Comparison of ENCODE assay signal across 31 cellular contexts in the genomic region with DNA sequence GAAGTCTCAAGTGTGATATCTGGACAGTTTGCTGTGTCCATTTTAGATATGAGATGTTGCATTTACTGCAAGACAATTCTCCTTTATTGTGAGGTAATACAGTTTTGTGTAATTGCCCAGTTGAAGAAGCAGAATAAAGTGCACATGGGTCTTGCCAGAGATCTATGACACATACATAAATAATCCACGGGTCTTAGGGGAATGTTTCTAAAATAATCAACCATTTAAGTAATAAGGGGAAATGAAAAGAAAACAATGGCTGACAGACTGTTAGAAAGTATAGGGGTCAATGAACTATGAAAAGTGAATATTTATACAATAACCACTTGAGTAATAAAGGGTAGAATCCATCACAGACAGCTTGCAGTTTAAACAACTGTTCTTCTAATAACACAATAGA.
DNase-seq lines count a peak whose midpoint lies in the region; ATAC-seq, FAIRE-seq and TF ChIP-seq lines count a peak whose summit lies in the region.
"Had no signal": no experiment of that assay in that cellular context is flagged by ENCODE, and none has a peak within 500 bp of the region (broad histone marks: within the 10 kb centered on the region; RNA-seq: fewer than 3 reads in every experiment).

No MANE protein-coding gene starts in this region.

- no peak for FAIRE-seq in astrocyte (lab: Jason Lieb, UNC)
- FAIRE-seq: HTR-8/SVneo, K562, pancreas, TTC549 had no signal

- H2AFZ ChIP-seq in astrocyte (ENCODE audit: low read depth, low read length) = no peak overlapping the region
- H2AFZ ChIP-seq: hepatocyte had no signal

- no peaks in the 10 kb centered on the region for H3K27me3 Mint-ChIP-seq in astrocyte (ENCODE audit: low read depth, unreplicated experiment)
- no peaks in the 10 kb centered on the region for H3K27me3 Mint-ChIP-seq in activated naive CD4-positive, alpha-beta T cell treated with anti-CD3 and anti-CD28 coated beads, Interleukin-2, amount 10 ng/mL, durations not matched to agents 7 days and 5 days
- H3K27me3 Mint-ChIP-seq: activated T-cell treated with anti-CD3 and anti-CD28 coated beads, Interleukin-2, amount 50 U/mL, for 24 hours; brain; CD4-positive, CD25-positive, alpha-beta regulatory T cell; memory B cell; T-helper 17 cell had no signal

- intact Hi-C loops in heart right ventricle (cut with DNase I) = no loop called here

- H3K36me3 Mint-ChIP-seq in astrocyte (ENCODE audit: low read depth, unreplicated experiment) = no peaks in the 10 kb centered on the region
- H3K36me3 Mint-ChIP-seq in activated naive CD4-positive, alpha-beta T cell treated with anti-CD3 and anti-CD28 coated beads, Interleukin-2, amount 10 ng/mL, durations not matched to agents 7 days and 5 days = no peaks in the 10 kb centered on the region
- H3K36me3 Mint-ChIP-seq: brain; CD4-positive, CD25-positive, alpha-beta regulatory T cell; memory B cell had no signal

- H3K9me3 Mint-ChIP-seq in astrocyte (ENCODE audit: unreplicated experiment) = no peaks in the 10 kb centered on the region
- peaks cover 9% of the 10 kb centered on the region for H3K9me3 Mint-ChIP-seq in activated naive CD4-positive, alpha-beta T cell treated with anti-CD3 and anti-CD28 coated beads, Interleukin-2, amount 10 ng/mL, durations not matched to agents 7 days and 5 days

- CTCF ChIA-PET in activated naive CD4-positive, alpha-beta T cell treated with anti-CD3 and anti-CD28 coated beads, Interleukin-2, amount 10 ng/mL, durations not matched to agents 7 days and 5 days (lab: Charles Lee) = no interaction called here

- H3K27me3 ChIP-seq in astrocyte (ENCODE audit: insufficient read depth, low read length) (no peaks in the 10 kb centered on the region), heart right ventricle (no peaks in the 10 kb centered on the region)
- H3K27me3 ChIP-seq: hepatocyte, MG63, pancreas, suprapubic skin, upper lobe of right lung had no signal

- H3K4me3 ChIP-seq in astrocyte (ENCODE audit: insufficient read depth, low read depth, low read length) (no peak overlapping the region), fibroblast of pulmonary artery (replicated peaks; ENCODE audit: low read depth, low read length) (no peak overlapping the region), heart right ventricle (no peak overlapping the region)
- H3K4me3 ChIP-seq: hepatocyte, K562, MG63, pancreas, smooth muscle cell, suprapubic skin, upper lobe of right lung had no signal

- no peak for ATAC-seq in heart right ventricle
- ATAC-seq: K562, left cardiac atrium, pancreas, PC-3, T-helper 17 cell, upper lobe of right lung had no signal

- H3K4me1 ChIP-seq in astrocyte (ENCODE audit: insufficient read depth, low read length) (no peaks in the 10 kb centered on the region), heart right ventricle (no peaks in the 10 kb centered on the region)
- H3K4me1 ChIP-seq: pancreas, suprapubic skin, upper lobe of right lung had no signal

- H3K9ac ChIP-seq in astrocyte (ENCODE audit: low read length) = no peak overlapping the region

- H3K36me3 ChIP-seq in astrocyte (ENCODE audit: insufficient read depth, low read length) (no peaks in the 10 kb centered on the region), heart right ventricle (no peaks in the 10 kb centered on the region)
- H3K36me3 ChIP-seq: MG63, pancreas, suprapubic skin, upper lobe of right lung had no signal

- no peak overlapping the region for H3K4me3 Mint-ChIP-seq in astrocyte (ENCODE audit: unreplicated experiment)
- no peak overlapping the region for H3K4me3 Mint-ChIP-seq in activated naive CD4-positive, alpha-beta T cell treated with anti-CD3 and anti-CD28 coated beads, Interleukin-2, amount 10 ng/mL, durations not matched to agents 7 days and 5 days
- H3K4me3 Mint-ChIP-seq: activated T-cell treated with anti-CD3 and anti-CD28 coated beads, Interleukin-2, amount 50 U/mL, for 24 hours; brain; CD4-positive, CD25-positive, alpha-beta regulatory T cell; memory B cell; T-helper 17 cell had no signal

- DNase-seq in HS-5 (ENCODE audit: low read depth) = peak; percentile 9
- DNase-seq in astrocyte (ENCODE audit: low read depth) = peak; percentile 16
- peak; percentile 38 for DNase-seq in fibroblast of pulmonary artery (ENCODE audit: low read depth)
- DNase-seq in non-pigmented ciliary epithelial cell (ENCODE audit: low read depth) = peak; percentile 23
- no peak for DNase-seq in activated naive CD4-positive, alpha-beta T cell treated with anti-CD3 and anti-CD28 coated beads, Interleukin-2, amount 10 ng/mL, durations not matched to agents 7 days and 5 days
- DNase-seq in heart right ventricle = no peak
- no peak for DNase-seq in C1 segment of cervical spinal cord (lab: John Stamatoyannopoulos, UW)
- DNase-seq: activated gamma-delta T cell; activated T-cell treated with anti-CD3 and anti-CD28 coated beads, Interleukin-2, amount 50 U/mL, for 24 hours; CD4-positive, CD25-positive, alpha-beta regulatory T cell; cerebellar nuclear complex; GOT3; left cardiac atrium; MG63; NCI-H2029; NCI-H510A treated with DMSO at 0.1 percent for 48 hours; pancreas; PC-3; retina; stimulated activated CD4-positive, alpha-beta T cell treated with anti-CD3 and anti-CD28 coated beads, Interleukin-1b, Interleukin-23, amount 100 ng/mL, for 48 hours; stimulated activated naive CD4-positive, alpha-beta T cell treated with Interleukin-2 at 50 U/mL for 16 hours; T-helper 17 cell; upper lobe of right lung had no signal

- H4K20me1 ChIP-seq in astrocyte (ENCODE audit: insufficient read depth, low read length) = no peaks in the 10 kb centered on the region

- H3K79me2 ChIP-seq in astrocyte (ENCODE audit: insufficient read depth, low read length) = no peaks in the 10 kb centered on the region
- H3K79me2 ChIP-seq: hepatocyte had no signal

- H3K9me3 ChIP-seq in astrocyte (ENCODE audit: insufficient read depth, low read depth, low read length) (no peaks in the 10 kb centered on the region), heart right ventricle (peaks cover 0 to 7% (median 0%) of the 10 kb centered on the region in 11 donors)
- H3K9me3 ChIP-seq: MG63, pancreas, suprapubic skin, upper lobe of right lung had no signal

- H3K27ac ChIP-seq in astrocyte (ENCODE audit: low read depth, low read length) (no peak overlapping the region), heart right ventricle (no peak overlapping the region)
- H3K27ac ChIP-seq: hepatocyte, pancreas, suprapubic skin, upper lobe of right lung had no signal

- WGBS in heart right ventricle, 2 donors = 21 to 32% methylated on average over 1 of the region's 1 CpG

- peak overlapping the region; percentile 28 for H3K4me2 ChIP-seq in astrocyte (ENCODE audit: low read length)
- H3K4me2 ChIP-seq: hepatocyte, smooth muscle cell had no signal

- no peaks in the 10 kb centered on the region for H3K4me1 Mint-ChIP-seq in astrocyte (ENCODE audit: low read depth, unreplicated experiment)
- H3K4me1 Mint-ChIP-seq in activated naive CD4-positive, alpha-beta T cell treated with anti-CD3 and anti-CD28 coated beads, Interleukin-2, amount 10 ng/mL, durations not matched to agents 7 days and 5 days = no peaks in the 10 kb centered on the region
- H3K4me1 Mint-ChIP-seq: CD4-positive, CD25-positive, alpha-beta regulatory T cell; memory B cell; T-helper 17 cell had no signal

- TF ChIP-seq CTCF in astrocyte (IDR thresholded peaks at IDR 0.05; ENCODE audit: insufficient read depth, low read depth, low read length) = no peak
- no peak for TF ChIP-seq CTCF in fibroblast of pulmonary artery (IDR thresholded peaks at IDR 0.05; ENCODE audit: low read length, missing control alignments)
- TF ChIP-seq CTCF in heart right ventricle (IDR thresholded peaks at IDR 0.05) = no peak

- no peak overlapping the region for H3K27ac Mint-ChIP-seq in astrocyte (ENCODE audit: unreplicated experiment)
- H3K27ac Mint-ChIP-seq in activated naive CD4-positive, alpha-beta T cell treated with anti-CD3 and anti-CD28 coated beads, Interleukin-2, amount 10 ng/mL, durations not matched to agents 7 days and 5 days = no peak overlapping the region
- H3K27ac Mint-ChIP-seq: activated T-cell treated with anti-CD3 and anti-CD28 coated beads, Interleukin-2, amount 50 U/mL, for 24 hours; brain; CD4-positive, CD25-positive, alpha-beta regulatory T cell; memory B cell; T-helper 17 cell had no signal

Comparison
In these comparisons a context has a peak if more than half of its experiments do, and no peak if none do; other contexts are left out.
1. DNase-seq: peak in HS-5 (single experiment), astrocyte (single experiment), fibroblast of pulmonary artery (single experiment) and non-pigmented ciliary epithelial cell (single experiment); none in activated naive CD4-positive, alpha-beta T cell treated with anti-CD3 and anti-CD28 coated beads, Interleukin-2, amount 10 ng/mL, durations not matched to agents 7 days and 5 days (single experiment), heart right ventricle (0 of 2) and C1 segment of cervical spinal cord (0 of 14).